11 cellular contexts compared by ENCODE assay signal in genomic region chr6:157550114-157550989, GRCh38.
DNase-seq lines count a peak whose midpoint lies in the region; ATAC-seq, FAIRE-seq and TF ChIP-seq lines count a peak whose summit lies in the region.
"Had no signal": no experiment of that assay in that cellular context is flagged by ENCODE, and none has a peak within 500 bp of the region (broad histone marks: within the 10 kb centered on the region; RNA-seq: fewer than 3 reads in every experiment).

No MANE protein-coding gene starts in this region.

- FAIRE-seq in K562 (lab: Jason Lieb, UNC) = peak; percentile 58

- TF ChIP-seq POLR2A in K562 (conservative IDR thresholded peaks at IDR 0.05) (no peak), tibial nerve (IDR thresholded peaks at IDR 0.05) (no peak)

- no peaks in the 10 kb centered on the region for H3K9me3 ChIP-seq in PC-9 (ENCODE audit: insufficient read depth, low read depth)
- H3K9me3 ChIP-seq in K562 (replicated peaks; ENCODE audit: control insufficient read depth, insufficient read depth, low read depth, low read length) = no peaks in the 10 kb centered on the region
- H3K9me3 ChIP-seq in heart right ventricle = no peaks in the 10 kb centered on the region
- H3K9me3 ChIP-seq in tibial nerve = no peaks in the 10 kb centered on the region
- H3K9me3 ChIP-seq: left ventricle myocardium inferior had no signal

- BruUV-seq in PC-9 (replicated peaks; lab: Mats Ljungman, UMichigan) (no TSS peak), K562 (replicated peaks; lab: Mats Ljungman, UMichigan) (no TSS peak)

- no peaks in the 10 kb centered on the region for H3K9me1 ChIP-seq in K562 (ENCODE audit: control insufficient read depth, insufficient read depth, low read length)

- H3K4me3 Mint-ChIP-seq in stimulated activated memory B cell treated with anti-CD40 and anti-IgM and Interleukin-4, amounts not matched to agents 10 μg/mL and 1 μg/mL and 100 μg/mL, for 72 hours = no peak overlapping the region

- H3K4me1 ChIP-seq in PC-9 (replicated peaks; ENCODE audit: insufficient read depth) = peaks cover 44% of the 10 kb centered on the region
- no peaks in the 10 kb centered on the region for H3K4me1 ChIP-seq in K562 (replicated peaks in 1 of 2; ENCODE audit: control insufficient read depth in 2 of 2, insufficient read depth in 2 of 2, low read length in 2 of 2)
- H3K4me1 ChIP-seq in heart right ventricle = peaks cover 0 to 22% (median 5%) of the 10 kb centered on the region in 9 donors
- peaks cover 0 to 3% (median 0%) of the 10 kb centered on the region in 4 donors for H3K4me1 ChIP-seq in tibial nerve

- 69% methylated on average over 12 of the region's 12 CpGs for WGBS in K562 (ENCODE audit: insufficient coverage, low coverage, missing lambda C conversion rate)
- WGBS in heart right ventricle, 2 donors = 91 to 93% methylated on average over 12 of the region's 12 CpGs
- 84 to 92% methylated on average over 12 of the region's 12 CpGs for WGBS in tibial nerve, 2 donors

- no peaks in the 10 kb centered on the region for H3K9me2 ChIP-seq in PC-9 (ENCODE audit: insufficient read depth)

- H3K27ac Mint-ChIP-seq in stimulated activated memory B cell treated with anti-CD40 and anti-IgM and Interleukin-4, amounts not matched to agents 10 μg/mL and 1 μg/mL and 100 μg/mL, for 72 hours = peak overlapping the region; percentile 77

- no peak overlapping the region for H3K4me3 ChIP-seq in PC-9
- no peak overlapping the region for H3K4me3 ChIP-seq in K562
- H3K4me3 ChIP-seq in heart right ventricle = no peak overlapping the region
- no peak overlapping the region for H3K4me3 ChIP-seq in tibial nerve
- H3K4me3 ChIP-seq: left ventricle myocardium inferior had no signal

- peaks cover 25% of the 10 kb centered on the region for H3F3A ChIP-seq in PC-9 (ENCODE audit: insufficient read depth, low read depth)

- no peaks in the 10 kb centered on the region for H3K9me3 Mint-ChIP-seq in stimulated activated memory B cell treated with anti-CD40 and anti-IgM and Interleukin-4, amounts not matched to agents 10 μg/mL and 1 μg/mL and 100 μg/mL, for 72 hours

- intact Hi-C loops in PC-9 (cut with micrococcal nuclease; ENCODE audit: unreplicated experiment) = no loop called here
- intact Hi-C loops in K562 (cut with micrococcal nuclease) = no loop called here
- intact Hi-C loops in heart right ventricle (cut with DNase I) = no loop called here

- no peaks in the 10 kb centered on the region for H4K20me1 ChIP-seq in PC-9 (ENCODE audit: insufficient read depth)
- H4K20me1 ChIP-seq in K562 (replicated peaks; ENCODE audit: control insufficient read depth, insufficient read depth, low read length) = no peaks in the 10 kb centered on the region

- H3K27ac ChIP-seq in PC-9 (peak overlapping the region; percentile 93), K562 (ENCODE audit: extremely low read depth, low read depth, low read length) (no peak overlapping the region), heart right ventricle (no peak overlapping the region), tibial nerve (no peak overlapping the region)
- H3K27ac ChIP-seq: left ventricle myocardium inferior had no signal

- TF ChIP-seq CTCF in PC-9 (conservative IDR thresholded peaks at IDR 0.05) (no peak), K562 (IDR thresholded peaks at IDR 0.05 in 2 of 3, conservative IDR thresholded peaks at IDR 0.05 in 1 of 3; ENCODE audit: insufficient read depth in 2 of 3, low read depth in 1 of 3, low read length in 3 of 3) (no peak), heart right ventricle (IDR thresholded peaks at IDR 0.05) (no peak), tibial nerve (IDR thresholded peaks at IDR 0.05) (no peak)

- H3K79me2 ChIP-seq in PC-9 (ENCODE audit: low read depth) (no peaks in the 10 kb centered on the region), K562 (ENCODE audit: control insufficient read depth, insufficient read depth, low read length) (no peaks in the 10 kb centered on the region)

- H3K4me1 Mint-ChIP-seq in stimulated activated memory B cell treated with anti-CD40 and anti-IgM and Interleukin-4, amounts not matched to agents 10 μg/mL and 1 μg/mL and 100 μg/mL, for 72 hours = peaks cover 52% of the 10 kb centered on the region

- in situ Hi-C loops in K562 (cut with MboI) = no loop called here

- H3K36me3 Mint-ChIP-seq in stimulated activated memory B cell treated with anti-CD40 and anti-IgM and Interleukin-4, amounts not matched to agents 10 μg/mL and 1 μg/mL and 100 μg/mL, for 72 hours = peaks cover 44% of the 10 kb centered on the region

- TF ChIP-seq EP300 in K562 (IDR thresholded peaks at IDR 0.05; ENCODE audit: low read length) (no peak), tibial nerve (IDR thresholded peaks at IDR 0.05) (no peak)

- H3K36me3 ChIP-seq in PC-9 (ENCODE audit: low read depth) (no peaks in the 10 kb centered on the region), K562 (ENCODE audit: control insufficient read depth, insufficient read depth, low read length) (no peaks in the 10 kb centered on the region), heart right ventricle (peaks cover 0 to 3% (median 0%) of the 10 kb centered on the region in 9 donors), tibial nerve (peaks cover 0 to 2% (median 0%) of the 10 kb centered on the region in 3 donors)
- H3K36me3 ChIP-seq: left ventricle myocardium inferior had no signal

- POLR2A ChIA-PET in PC-9 (lab: Charles Lee; ENCODE audit: unreplicated experiment) (no interaction called here), K562 (lab: Yijun Ruan, JAX) (interaction anchor here (0.5 to 0.7 kb wide), 2 partner anchors 11 to 104 kb away, joined by 3 to 4 read pairs; no protein-coding TSS in a partner anchor)

- no peak for ATAC-seq in K562
- peak; percentile 83 for ATAC-seq in stimulated activated memory B cell treated with anti-CD40 and anti-IgM and Interleukin-4, amounts not matched to agents 10 μg/mL and 1 μg/mL and 100 μg/mL, for 72 hours
- no peak for ATAC-seq in heart right ventricle

- no peak overlapping the region for H3K9ac ChIP-seq in K562 (ENCODE audit: insufficient read depth in 1 of 2, low read depth in 2 of 2, low read length in 2 of 2)

- no peaks in the 10 kb centered on the region for H3K27me3 Mint-ChIP-seq in stimulated activated memory B cell treated with anti-CD40 and anti-IgM and Interleukin-4, amounts not matched to agents 10 μg/mL and 1 μg/mL and 100 μg/mL, for 72 hours

- CTCF ChIA-PET in PC-9 (lab: Charles Lee) (no interaction called here), K562 (lab: Yijun Ruan, JAX; ENCODE audit: low intra/inter-chr PET ratio) (no interaction called here)

- H3K4me2 ChIP-seq in PC-9 (peak overlapping the region; percentile 71), K562 (ENCODE audit: insufficient read depth, low read length) (no peak overlapping the region)

- no peaks in the 10 kb centered on the region for H3K27me3 ChIP-seq in PC-9 (ENCODE audit: insufficient read depth, low read depth)
- H3K27me3 ChIP-seq in K562 (ENCODE audit: control insufficient read depth in 2 of 2, insufficient read depth in 2 of 2, low read length in 2 of 2) = no peaks in the 10 kb centered on the region
- H3K27me3 ChIP-seq in heart right ventricle = no peaks in the 10 kb centered on the region
- no peaks in the 10 kb centered on the region for H3K27me3 ChIP-seq in tibial nerve

- no peak for TF ChIP-seq RAD21 in K562 (CRISPR knock-in tag; conservative IDR thresholded peaks at IDR 0.05 in 1 of 2, IDR thresholded peaks at IDR 0.05 in 1 of 2)

- H2AFZ ChIP-seq in PC-9 (no peak overlapping the region), K562 (ENCODE audit: low read depth, low read length) (no peak overlapping the region)

- DNase-seq in activated T-cell treated with anti-CD3 and anti-CD28 coated beads for 24 hours (ENCODE audit: low read depth) (peak; percentile 15), PC-9 (no peak), K562 (ENCODE audit: extremely low read depth in 1 of 4, low spot score in 3 of 4) (no peak), HT-29 (ENCODE audit: low spot score) (no peak), heart right ventricle (no peak), tibial nerve (ENCODE audit: low spot score in 2 of 2) (no peak)
- no peak for DNase-seq in activated T-cell treated with anti-CD3 and anti-CD28 coated beads, Interleukin-2, amount 50 U/mL, for 1 hour
- DNase-seq: GF-D8, left ventricle myocardium inferior, NCI-H2227 treated with DMSO at 0.1 percent for 48 hours had no signal

TF ChIP-seq in K562, 482 proteins besides CTCF, POLR2A, EP300 and RAD21:
- no peak for TF ChIP-seq ZNF449 (CRISPR knock-in tag; IDR thresholded peaks at IDR 0.05)
- peak; percentile 47; the same call in 1 of the 2 replicates for TF ChIP-seq ID3 (CRISPR knock-in tag; IDR thresholded peaks at IDR 0.05)
- no peak for TF ChIP-seq ID3 (tag; IDR thresholded peaks at IDR 0.05)
- peak in 1 of 2 experiments; percentile 38; a peak in 1 of 4 replicates for TF ChIP-seq ARNT (IDR thresholded peaks at IDR 0.05)
- no peak for TF ChIP-seq SRF (CRISPR knock-in tag; IDR thresholded peaks at IDR 0.05)
- no peak for TF ChIP-seq OTX1 (CRISPR knock-in tag; IDR thresholded peaks at IDR 0.05)
